31 cellular contexts compared by ENCODE assay signal in the genomic region with DNA sequence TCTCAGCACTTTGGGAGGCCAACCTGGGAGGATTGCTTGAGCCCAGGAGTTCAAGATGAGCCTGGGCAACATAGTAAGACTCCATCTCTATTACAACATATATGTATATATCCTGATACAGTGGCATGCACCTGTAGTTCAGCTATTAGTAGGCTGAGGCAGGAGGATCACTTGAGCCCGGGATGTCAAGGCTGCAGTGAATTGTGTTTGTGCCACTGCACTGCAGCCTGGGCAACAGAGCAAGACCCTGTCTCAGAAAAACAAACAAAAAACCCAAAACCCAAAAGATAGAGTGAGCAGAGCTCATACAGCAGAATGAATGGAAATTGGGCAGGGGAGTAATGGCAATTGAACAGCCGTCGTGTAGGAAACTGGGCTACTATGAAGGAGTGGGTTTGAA.
"Had no signal": no experiment of that assay in that cellular context is flagged by ENCODE, and none has a peak within 500 bp of the region (broad histone marks: within the 10 kb centered on the region; RNA-seq: fewer than 3 reads in every experiment).

No MANE protein-coding gene starts in this region.

- DNase-seq: activated CD4-positive, alpha-beta memory T cell treated with anti-CD3 and anti-CD28 coated beads, Interleukin-2, amount 10 ng/mL, durations not matched to agents 7 days and 5 days; activated CD4-positive, alpha-beta T cell treated with anti-CD3 and anti-CD28 coated beads for 1 hour; activated CD4-positive, alpha-beta T cell treated with anti-CD3 and anti-CD28 coated beads for 4 hours; activated CD4-positive, alpha-beta T cell treated with anti-CD3 and anti-CD28 coated beads, Interleukin-2, amount 10 ng/mL, durations not matched to agents 7 days and 5 days; activated CD4-positive, alpha-beta T cell treated with anti-CD3 and anti-CD28 coated beads, Interleukin-2, amount 50 U/mL, for 4 hours; activated CD8-positive, alpha-beta memory T cell treated with anti-CD3 and anti-CD28 coated beads, Interleukin-2, amount 50 U/mL, for 48 hours; activated effector memory CD4-positive, alpha-beta T cell treated with Interleukin-2 at 50 U/mL for 16 hours; activated gamma-delta T cell treated with Interleukin-2 at 50 U/mL for 16 hours; activated naive CD4-positive, alpha-beta T cell treated with anti-CD3 and anti-CD28 coated beads, Interleukin-2, amount 10 ng/mL, durations not matched to agents 7 days and 5 days; activated naive CD8-positive, alpha-beta T cell treated with anti-CD3 and anti-CD28 coated beads for 36 hours; activated naive CD8-positive, alpha-beta T cell treated with anti-CD3 and anti-CD28 coated beads, Interleukin-2, amount 50 U/mL, for 24 hours; activated T-cell treated with anti-CD3 and anti-CD28 coated beads for 4 hours; activated T-cell treated with anti-CD3 and anti-CD28 coated beads, Interleukin-2, amount 50 U/mL, for 24 hours; activated T-cell treated with anti-CD3 and anti-CD28 coated beads, Interleukin-2, amount 50 U/mL, for 72 hours; adrenal gland; amygdala; aorta; body of pancreas; cortex of kidney; dermis blood vessel endothelial cell; effector CD4-positive, alpha-beta T cell; effector memory CD8-positive, alpha-beta T cell; erythroblast; foreskin keratinocyte; gastrocnemius medialis; glutamatergic neuron; T-helper 2 cell had no signal

- H3K9me3 ChIP-seq: adrenal gland, body of pancreas, esophagus muscularis mucosa, gastrocnemius medialis, heart left ventricle had no signal

- H3K4me3 Mint-ChIP-seq: activated CD4-positive, alpha-beta memory T cell treated with anti-CD3 and anti-CD28 coated beads, Interleukin-2, amount 10 ng/mL, durations not matched to agents 7 days and 5 days; activated CD4-positive, alpha-beta T cell treated with anti-CD3 and anti-CD28 coated beads, Interleukin-2, amount 10 ng/mL, durations not matched to agents 7 days and 5 days; activated naive CD4-positive, alpha-beta T cell treated with anti-CD3 and anti-CD28 coated beads, Interleukin-2, amount 10 ng/mL, durations not matched to agents 7 days and 5 days; activated naive CD8-positive, alpha-beta T cell treated with anti-CD3 and anti-CD28 coated beads for 36 hours; activated naive CD8-positive, alpha-beta T cell treated with anti-CD3 and anti-CD28 coated beads, Interleukin-2, amount 50 U/mL, for 24 hours; activated T-cell treated with anti-CD3 and anti-CD28 coated beads, Interleukin-2, amount 50 U/mL, for 24 hours; activated T-cell treated with anti-CD3 and anti-CD28 coated beads, Interleukin-2, amount 50 U/mL, for 72 hours; activated T-helper 17 cell treated with anti-CD3 and anti-CD28 coated beads, Interleukin-2, amount 50 U/mL, for 72 hours; effector memory CD8-positive, alpha-beta T cell had no signal

- H3K36me3 Mint-ChIP-seq: activated naive CD4-positive, alpha-beta T cell treated with anti-CD3 and anti-CD28 coated beads, Interleukin-2, amount 10 ng/mL, durations not matched to agents 7 days and 5 days; activated naive CD8-positive, alpha-beta T cell treated with anti-CD3 and anti-CD28 coated beads for 36 hours had no signal

- H3K27ac ChIP-seq: adrenal gland, body of pancreas, esophagus muscularis mucosa, foreskin keratinocyte, gastrocnemius medialis, heart left ventricle had no signal

- H3K4me3 ChIP-seq: adrenal gland, body of pancreas, esophagus muscularis mucosa, gastrocnemius medialis, heart left ventricle had no signal

- FAIRE-seq: colon had no signal

- H3K9me3 Mint-ChIP-seq: activated CD4-positive, alpha-beta memory T cell treated with anti-CD3 and anti-CD28 coated beads, Interleukin-2, amount 10 ng/mL, durations not matched to agents 7 days and 5 days; activated CD4-positive, alpha-beta T cell treated with anti-CD3 and anti-CD28 coated beads, Interleukin-2, amount 10 ng/mL, durations not matched to agents 7 days and 5 days; activated naive CD4-positive, alpha-beta T cell treated with anti-CD3 and anti-CD28 coated beads, Interleukin-2, amount 10 ng/mL, durations not matched to agents 7 days and 5 days; activated naive CD8-positive, alpha-beta T cell treated with anti-CD3 and anti-CD28 coated beads for 36 hours; activated naive CD8-positive, alpha-beta T cell treated with anti-CD3 and anti-CD28 coated beads, Interleukin-2, amount 50 U/mL, for 24 hours; activated T-cell treated with anti-CD3 and anti-CD28 coated beads, Interleukin-2, amount 50 U/mL, for 24 hours; activated T-cell treated with anti-CD3 and anti-CD28 coated beads, Interleukin-2, amount 50 U/mL, for 72 hours; activated T-helper 17 cell treated with anti-CD3 and anti-CD28 coated beads, Interleukin-2, amount 50 U/mL, for 72 hours; effector memory CD8-positive, alpha-beta T cell had no signal

- H3K4me1 Mint-ChIP-seq: activated T-helper 17 cell treated with anti-CD3 and anti-CD28 coated beads, Interleukin-2, amount 50 U/mL, for 72 hours had no signal

- H3K27me3 ChIP-seq: adrenal gland, body of pancreas had no signal

- H3K27ac Mint-ChIP-seq: activated CD4-positive, alpha-beta memory T cell treated with anti-CD3 and anti-CD28 coated beads, Interleukin-2, amount 10 ng/mL, durations not matched to agents 7 days and 5 days; activated CD4-positive, alpha-beta T cell treated with anti-CD3 and anti-CD28 coated beads, Interleukin-2, amount 10 ng/mL, durations not matched to agents 7 days and 5 days; activated naive CD4-positive, alpha-beta T cell treated with anti-CD3 and anti-CD28 coated beads, Interleukin-2, amount 10 ng/mL, durations not matched to agents 7 days and 5 days; activated naive CD8-positive, alpha-beta T cell treated with anti-CD3 and anti-CD28 coated beads for 36 hours; activated naive CD8-positive, alpha-beta T cell treated with anti-CD3 and anti-CD28 coated beads, Interleukin-2, amount 50 U/mL, for 24 hours; activated T-cell treated with anti-CD3 and anti-CD28 coated beads, Interleukin-2, amount 50 U/mL, for 24 hours; activated T-cell treated with anti-CD3 and anti-CD28 coated beads, Interleukin-2, amount 50 U/mL, for 72 hours; activated T-helper 17 cell treated with anti-CD3 and anti-CD28 coated beads, Interleukin-2, amount 50 U/mL, for 72 hours; effector memory CD8-positive, alpha-beta T cell had no signal

- H3K4me1 ChIP-seq: adrenal gland, body of pancreas, esophagus muscularis mucosa, foreskin keratinocyte, gastrocnemius medialis, heart left ventricle had no signal

- H3K36me3 ChIP-seq: adrenal gland, gastrocnemius medialis, heart left ventricle had no signal

- ATAC-seq: activated naive CD8-positive, alpha-beta T cell treated with anti-CD3 and anti-CD28 coated beads, Interleukin-2, amount 50 U/mL, for 24 hours; activated T-cell treated with anti-CD3 and anti-CD28 coated beads, Interleukin-2, amount 50 U/mL, for 72 hours; activated T-helper 17 cell treated with anti-CD3 and anti-CD28 coated beads, Interleukin-2, amount 50 U/mL, for 72 hours; body of pancreas; effector memory CD8-positive, alpha-beta T cell; foreskin keratinocyte; gastrocnemius medialis had no signal
